21 cellular contexts compared by ENCODE assay signal in the genomic region with DNA sequence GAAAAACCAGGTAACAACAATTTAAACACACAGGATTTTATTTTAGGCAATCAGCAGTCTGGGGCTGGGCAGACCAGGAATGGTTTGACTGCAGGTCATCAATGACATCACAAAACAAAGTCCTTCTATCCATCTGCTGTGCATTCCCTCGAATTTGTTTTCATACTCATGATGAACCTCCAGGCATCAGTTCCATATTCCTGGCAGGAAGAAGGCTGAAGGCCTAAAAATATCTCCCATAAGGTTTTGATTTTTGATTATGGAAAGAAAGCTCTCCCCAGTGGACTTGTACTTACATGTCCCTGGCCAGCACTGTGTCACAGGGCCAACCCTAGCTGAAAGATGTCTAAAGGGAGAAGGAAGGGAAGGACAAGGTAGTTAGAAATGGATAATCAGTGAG.
DNase-seq lines count a peak whose midpoint lies in the region; ATAC-seq and TF ChIP-seq lines count a peak whose summit lies in the region.
"Had no signal": no experiment of that assay in that cellular context is flagged by ENCODE, and none has a peak within 500 bp of the region (broad histone marks: within the 10 kb centered on the region; RNA-seq: fewer than 3 reads in every experiment).

No MANE protein-coding gene starts in this region.

- H3K4me3 ChIP-seq in AG10803 (ENCODE audit: low read length) (no peak overlapping the region), HFF-Myc (replicated peaks; ENCODE audit: low read depth, low read length) (no peak overlapping the region), epithelial cell of esophagus (ENCODE audit: low read length) (no peak overlapping the region)
- H3K4me3 ChIP-seq: SJSA1, thoracic aorta had no signal

- peak; percentile 79 for ATAC-seq in left colon
- ATAC-seq in GM21529 (IDR thresholded peaks at IDR 0.05; ENCODE audit: unreplicated experiment) = no peak
- ATAC-seq: activated T-helper 17 cell treated with anti-CD3 and anti-CD28 coated beads, Interleukin-2, amount 50 U/mL, for 72 hours; left lobe of liver; Panc1; stimulated activated naive B cell treated with anti-CD40 and anti-IgM and Interleukin-4, amounts not matched to agents 10 μg/mL and 1 μg/mL and 100 μg/mL, for 72 hours had no signal

- no peak for TF ChIP-seq CTCF in AG10803 (conservative IDR thresholded peaks at IDR 0.05; ENCODE audit: low read length)
- no peak for TF ChIP-seq CTCF in HFF-Myc (IDR thresholded peaks at IDR 0.05; ENCODE audit: low read depth, low read length, missing control alignments)
- TF ChIP-seq CTCF in epithelial cell of esophagus (IDR thresholded peaks at IDR 0.05; ENCODE audit: insufficient read depth, low read depth, low read length, missing control alignments) = no peak

- intact Hi-C loops in left colon (cut with DNase I, micrococcal nuclease) = no loop called here

- DNase-seq in AG10803 (ENCODE audit: low read depth) (peak; percentile 87), HFF-Myc (ENCODE audit: extremely low read depth, low read depth) (peak; percentile 81), epithelial cell of esophagus (ENCODE audit: low read depth) (peak; percentile 51), left colon (no peak), pons (ENCODE audit: low spot score) (no peak)
- no peak for DNase-seq in activated effector memory CD4-positive, alpha-beta T cell treated with Interleukin-2 at 50 U/mL for 16 hours
- no peak for DNase-seq in activated naive CD4-positive, alpha-beta T cell (lab: John Stamatoyannopoulos, UW)
- DNase-seq: activated CD4-positive, alpha-beta T cell treated with anti-CD3 and anti-CD28 coated beads, Interleukin-2, amount 10 ng/mL, durations not matched to agents 7 days and 5 days; activated naive CD8-positive, alpha-beta T cell treated with anti-CD3 and anti-CD28 coated beads, Interleukin-2, amount 10 ng/mL, durations not matched to agents 7 days and 5 days; brain microvascular endothelial cell; CD8-positive, alpha-beta memory T cell; KBM-7; NCI-H2029; stimulated activated naive B cell treated with anti-CD40 and anti-IgM and Interleukin-4, amounts not matched to agents 10 μg/mL and 1 μg/mL and 100 μg/mL, for 72 hours; T-helper 2 cell had no signal

Comparison
In these comparisons a context has a peak if more than half of its experiments do, and no peak if none do; other contexts are left out.
1. DNase-seq: peak in AG10803 (single experiment), HFF-Myc (single experiment) and epithelial cell of esophagus (single experiment); none in left colon (0 of 2), activated effector memory CD4-positive, alpha-beta T cell treated with Interleukin-2 at 50 U/mL for 16 hours (single experiment), activated naive CD4-positive, alpha-beta T cell (0 of 4) and pons (single experiment).